27 cellular contexts compared by ENCODE assay signal in the genomic region with DNA sequence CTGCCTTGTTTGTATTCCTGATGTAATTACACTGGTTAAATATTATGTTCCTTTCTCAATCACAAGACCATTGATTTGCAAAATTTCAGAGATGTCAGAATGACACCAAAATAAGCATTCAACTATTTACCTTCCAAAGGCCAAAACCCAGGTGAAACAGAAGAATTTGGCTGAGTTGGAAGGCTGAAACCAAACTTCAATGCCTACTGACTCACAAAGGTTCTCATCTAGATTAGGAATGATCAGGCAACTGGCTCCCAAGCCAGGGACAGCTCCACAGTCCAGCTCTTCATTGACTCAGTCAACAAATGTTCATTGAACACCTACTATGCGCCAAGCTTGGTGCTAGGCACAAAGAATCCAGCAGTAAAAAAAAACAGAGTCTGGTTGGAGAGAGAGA.
"Had no signal": no experiment of that assay in that cellular context is flagged by ENCODE, and none has a peak within 500 bp of the region (broad histone marks: within the 10 kb centered on the region; RNA-seq: fewer than 3 reads in every experiment).

No MANE protein-coding gene starts in this region.

- FAIRE-seq: astrocyte had no signal

- H3K27ac Mint-ChIP-seq: activated CD4-positive, alpha-beta memory T cell treated with anti-CD3 and anti-CD28 coated beads, Interleukin-2, amount 10 ng/mL, durations not matched to agents 7 days and 5 days; activated CD4-positive, alpha-beta T cell treated with anti-CD3 and anti-CD28 coated beads, Interleukin-2, amount 10 ng/mL, durations not matched to agents 7 days and 5 days; activated naive CD8-positive, alpha-beta T cell; activated T-helper 17 cell treated with anti-CD3 and anti-CD28 coated beads, Interleukin-2, amount 50 U/mL, for 72 hours; effector memory CD8-positive, alpha-beta T cell; WTC11 had no signal

- H3K4me3 ChIP-seq: esophagus muscularis mucosa, gastroesophageal sphincter had no signal

- H3K4me3 Mint-ChIP-seq: activated CD4-positive, alpha-beta memory T cell treated with anti-CD3 and anti-CD28 coated beads, Interleukin-2, amount 10 ng/mL, durations not matched to agents 7 days and 5 days; activated CD4-positive, alpha-beta T cell treated with anti-CD3 and anti-CD28 coated beads, Interleukin-2, amount 10 ng/mL, durations not matched to agents 7 days and 5 days; activated naive CD8-positive, alpha-beta T cell; activated T-cell treated with anti-CD3 and anti-CD28 coated beads, Interleukin-2, amount 50 U/mL, for 4 hours; activated T-helper 17 cell treated with anti-CD3 and anti-CD28 coated beads, Interleukin-2, amount 50 U/mL, for 72 hours; effector memory CD8-positive, alpha-beta T cell; WTC11 had no signal

- DNase-seq: activated CD4-positive, alpha-beta memory T cell treated with anti-CD3 and anti-CD28 coated beads, Interleukin-2, amount 10 ng/mL, durations not matched to agents 7 days and 5 days; activated CD4-positive, alpha-beta T cell treated with anti-CD3 and anti-CD28 coated beads for 1 hour; activated CD4-positive, alpha-beta T cell treated with anti-CD3 and anti-CD28 coated beads for 4 hours; activated CD4-positive, alpha-beta T cell treated with anti-CD3 and anti-CD28 coated beads, Interleukin-2, amount 10 ng/mL, durations not matched to agents 7 days and 5 days; activated CD4-positive, alpha-beta T cell treated with anti-CD3 and anti-CD28 coated beads, Interleukin-2, amount 50 U/mL, for 4 hours; activated effector memory CD4-positive, alpha-beta T cell treated with Interleukin-2 at 50 U/mL for 16 hours; activated gamma-delta T cell treated with Interleukin-2 at 50 U/mL for 16 hours; activated naive CD4-positive, alpha-beta T cell treated with anti-CD3 and anti-CD28 coated beads, Interleukin-2, amount 50 U/mL, for 16 hours; activated naive CD4-positive, alpha-beta T cell treated with Interleukin-2 at 50 U/mL for 16 hours; activated T-cell treated with anti-CD3 and anti-CD28 coated beads, Interleukin-2, amount 50 U/mL, for 4 hours; amniotic stem cell; anterior cingulate cortex; brain microvascular endothelial cell; caudate nucleus; cortex of kidney; dermis blood vessel endothelial cell; effector CD4-positive, alpha-beta T cell; effector memory CD8-positive, alpha-beta T cell; erythroblast; foreskin melanocyte; T-helper 2 cell had no signal

- H3K27ac ChIP-seq: brain microvascular endothelial cell, esophagus muscularis mucosa, gastroesophageal sphincter had no signal

- H3K4me1 Mint-ChIP-seq: activated CD4-positive, alpha-beta T cell treated with anti-CD3 and anti-CD28 coated beads, Interleukin-2, amount 10 ng/mL, durations not matched to agents 7 days and 5 days; activated T-helper 17 cell treated with anti-CD3 and anti-CD28 coated beads, Interleukin-2, amount 50 U/mL, for 72 hours; WTC11 had no signal

- H3K36me3 Mint-ChIP-seq: WTC11 had no signal

- H3K36me3 ChIP-seq: brain microvascular endothelial cell, esophagus muscularis mucosa, gastroesophageal sphincter had no signal

- H3K9me3 Mint-ChIP-seq: activated T-helper 17 cell treated with anti-CD3 and anti-CD28 coated beads, Interleukin-2, amount 50 U/mL, for 72 hours; effector memory CD8-positive, alpha-beta T cell had no signal

- H3K27me3 ChIP-seq: brain microvascular endothelial cell had no signal

- H3K4me1 ChIP-seq: esophagus muscularis mucosa, gastroesophageal sphincter had no signal

- ATAC-seq: activated T-cell treated with anti-CD3 and anti-CD28 coated beads, Interleukin-2, amount 50 U/mL, for 4 hours; activated T-helper 17 cell treated with anti-CD3 and anti-CD28 coated beads, Interleukin-2, amount 50 U/mL, for 72 hours; effector memory CD8-positive, alpha-beta T cell; gastroesophageal sphincter; WTC11 had no signal
